30 cellular contexts compared by ENCODE assay signal in genomic region chr9:94663139-94663538, GRCh38. TPM values are rescaled to one million over a fixed set of nuclear protein-coding genes. Genes with fewer than 3 reads are reported as not detected.
"Had no signal": no experiment of that assay in that cellular context is flagged by ENCODE, and none has a peak within 500 bp of the region (broad histone marks: within the 10 kb centered on the region; RNA-seq: fewer than 3 reads in every experiment).

No MANE protein-coding gene starts in this region.

- H3K27ac Mint-ChIP-seq: activated CD4-positive, alpha-beta memory T cell treated with anti-CD3 and anti-CD28 coated beads for 36 hours; activated CD4-positive, alpha-beta T cell treated with anti-CD3 and anti-CD28 coated beads, Interleukin-2, amount 10 ng/mL, durations not matched to agents 24 days and 14 days; activated naive CD4-positive, alpha-beta T cell treated with anti-CD3 and anti-CD28 coated beads, Interleukin-2, amount 50 U/mL, for 24 hours; activated naive CD8-positive, alpha-beta T cell treated with anti-CD3 and anti-CD28 coated beads, Interleukin-2, amount 50 U/mL, for 24 hours; activated T-cell treated with anti-CD3 and anti-CD28 coated beads, Interleukin-2, amount 50 U/mL, for 24 hours; activated T-helper 17 cell treated with anti-CD3 and anti-CD28 coated beads, Interleukin-2, amount 50 U/mL, for 72 hours; nephron progenitor cell; progenitor cell of endocrine pancreas; stimulated activated naive B cell treated with anti-CD40 and anti-IgM and Interleukin-4, amounts not matched to agents 10 μg/mL and 1 μg/mL and 100 μg/mL, for 72 hours; T-helper 1 cell treated with Interleukin-12 subunit alpha and Interleukin-12 subunit beta and Interleukin-4 antibody, amounts not matched to agents 30 μg/mL and 1 μg/mL, for 36 hours had no signal

- DNase-seq: activated CD4-positive, alpha-beta memory T cell treated with anti-CD3 and anti-CD28 coated beads for 36 hours; activated CD4-positive, alpha-beta T cell treated with anti-CD3 and anti-CD28 coated beads, Interleukin-2, amount 10 ng/mL, durations not matched to agents 24 days and 14 days; activated CD4-positive, CD25-positive, alpha-beta regulatory T cell treated with anti-CD3 and anti-CD28 coated beads, Interleukin-2, amount 50 U/mL, for 72 hours; activated CD8-positive, alpha-beta memory T cell treated with anti-CD3 and anti-CD28 coated beads, Interleukin-2, amount 50 U/mL, for 48 hours; activated naive CD8-positive, alpha-beta T cell treated with anti-CD3 and anti-CD28 coated beads, Interleukin-2, amount 50 U/mL, for 24 hours; activated T-cell treated with anti-CD3 and anti-CD28 coated beads, Interleukin-2, amount 50 U/mL, for 24 hours; amygdala; caudate nucleus; hypothalamus; kidney glomerular epithelial cell; left ventricle myocardium superior; mammary epithelial cell; nephron progenitor cell; stimulated activated CD4-positive, alpha-beta T cell treated with anti-CD3 and anti-CD28 coated beads, Interleukin-1b, Interleukin-23, amount 100 ng/mL, for 48 hours; stimulated activated naive B cell treated with anti-CD40 and anti-IgM and Interleukin-4, amounts not matched to agents 10 μg/mL and 1 μg/mL and 100 μg/mL, for 72 hours; stomach; T1000; WERI-Rb-1 had no signal

- H3K9me3 ChIP-seq: gastroesophageal sphincter, neutrophil, stomach, tibial nerve had no signal

- H3K4me3 ChIP-seq: gastroesophageal sphincter, skin epidermis, stomach, tibial nerve had no signal

- H3K9me3 Mint-ChIP-seq: activated CD4-positive, alpha-beta memory T cell treated with anti-CD3 and anti-CD28 coated beads for 36 hours; activated CD4-positive, alpha-beta T cell treated with anti-CD3 and anti-CD28 coated beads, Interleukin-2, amount 10 ng/mL, durations not matched to agents 24 days and 14 days; activated naive CD4-positive, alpha-beta T cell treated with anti-CD3 and anti-CD28 coated beads, Interleukin-2, amount 50 U/mL, for 24 hours; activated naive CD8-positive, alpha-beta T cell treated with anti-CD3 and anti-CD28 coated beads, Interleukin-2, amount 50 U/mL, for 24 hours; activated T-cell treated with anti-CD3 and anti-CD28 coated beads, Interleukin-2, amount 50 U/mL, for 24 hours; activated T-helper 17 cell treated with anti-CD3 and anti-CD28 coated beads, Interleukin-2, amount 50 U/mL, for 72 hours; nephron progenitor cell; stimulated activated naive B cell treated with anti-CD40 and anti-IgM and Interleukin-4, amounts not matched to agents 10 μg/mL and 1 μg/mL and 100 μg/mL, for 72 hours; T-helper 1 cell treated with Interleukin-12 subunit alpha and Interleukin-12 subunit beta and Interleukin-4 antibody, amounts not matched to agents 30 μg/mL and 1 μg/mL, for 36 hours had no signal

- H3K27me3 Mint-ChIP-seq: activated naive CD4-positive, alpha-beta T cell treated with anti-CD3 and anti-CD28 coated beads, Interleukin-2, amount 50 U/mL, for 24 hours; progenitor cell of endocrine pancreas had no signal

- H3K4me1 ChIP-seq: gastroesophageal sphincter, tibial nerve had no signal

- H3K36me3 Mint-ChIP-seq: activated CD4-positive, alpha-beta memory T cell treated with anti-CD3 and anti-CD28 coated beads for 36 hours; activated naive CD4-positive, alpha-beta T cell treated with anti-CD3 and anti-CD28 coated beads, Interleukin-2, amount 50 U/mL, for 24 hours; stimulated activated naive B cell treated with anti-CD40 and anti-IgM and Interleukin-4, amounts not matched to agents 10 μg/mL and 1 μg/mL and 100 μg/mL, for 72 hours had no signal

- ATAC-seq: activated naive CD8-positive, alpha-beta T cell treated with anti-CD3 and anti-CD28 coated beads, Interleukin-2, amount 50 U/mL, for 24 hours; activated T-helper 17 cell treated with anti-CD3 and anti-CD28 coated beads, Interleukin-2, amount 50 U/mL, for 72 hours; gastroesophageal sphincter; left ventricle myocardium superior; sciatic nerve; stimulated activated naive B cell treated with anti-CD40 and anti-IgM and Interleukin-4, amounts not matched to agents 10 μg/mL and 1 μg/mL and 100 μg/mL, for 72 hours had no signal

- H3K4me1 Mint-ChIP-seq: activated CD4-positive, alpha-beta T cell treated with anti-CD3 and anti-CD28 coated beads, Interleukin-2, amount 10 ng/mL, durations not matched to agents 24 days and 14 days; activated naive CD4-positive, alpha-beta T cell treated with anti-CD3 and anti-CD28 coated beads, Interleukin-2, amount 50 U/mL, for 24 hours; activated naive CD8-positive, alpha-beta T cell treated with anti-CD3 and anti-CD28 coated beads, Interleukin-2, amount 50 U/mL, for 24 hours; activated T-helper 17 cell treated with anti-CD3 and anti-CD28 coated beads, Interleukin-2, amount 50 U/mL, for 72 hours; stimulated activated naive B cell treated with anti-CD40 and anti-IgM and Interleukin-4, amounts not matched to agents 10 μg/mL and 1 μg/mL and 100 μg/mL, for 72 hours had no signal

- H3K4me3 Mint-ChIP-seq: activated CD4-positive, alpha-beta memory T cell treated with anti-CD3 and anti-CD28 coated beads for 36 hours; activated CD4-positive, alpha-beta T cell treated with anti-CD3 and anti-CD28 coated beads, Interleukin-2, amount 10 ng/mL, durations not matched to agents 24 days and 14 days; activated naive CD4-positive, alpha-beta T cell treated with anti-CD3 and anti-CD28 coated beads, Interleukin-2, amount 50 U/mL, for 24 hours; activated naive CD8-positive, alpha-beta T cell treated with anti-CD3 and anti-CD28 coated beads, Interleukin-2, amount 50 U/mL, for 24 hours; activated T-cell treated with anti-CD3 and anti-CD28 coated beads, Interleukin-2, amount 50 U/mL, for 24 hours; activated T-helper 17 cell treated with anti-CD3 and anti-CD28 coated beads, Interleukin-2, amount 50 U/mL, for 72 hours; nephron progenitor cell; stimulated activated naive B cell treated with anti-CD40 and anti-IgM and Interleukin-4, amounts not matched to agents 10 μg/mL and 1 μg/mL and 100 μg/mL, for 72 hours; T-helper 1 cell treated with Interleukin-12 subunit alpha and Interleukin-12 subunit beta and Interleukin-4 antibody, amounts not matched to agents 30 μg/mL and 1 μg/mL, for 36 hours had no signal

- H3K27ac ChIP-seq: gastroesophageal sphincter, neutrophil, skin epidermis, stomach, tibial nerve, WERI-Rb-1 had no signal

- H3K36me3 ChIP-seq: gastroesophageal sphincter, neutrophil, stomach, tibial nerve, WERI-Rb-1 had no signal

- H3K27me3 ChIP-seq: gastroesophageal sphincter, neutrophil, stomach, tibial nerve had no signal

RNA-seq across cellular contexts. Expression of gene FBP1, which starts 23.8 kb away (rescaled TPM):
- total RNA-seq: activated CD4-positive, alpha-beta T cell treated with anti-CD3 and anti-CD28 coated beads, Interleukin-2, amount 10 ng/mL, durations not matched to agents 24 days and 14 days; fibroblast of lung; fibroblast of villous mesenchyme; osteocyte had no signal
- polyA plus RNA-seq: fibroblast of lung had no signal
